Comparison of ENCODE assay signal across 8 cellular contexts in genomic region chrX:100819837-100820666, GRCh38. TPM values are rescaled to one million over a fixed set of nuclear protein-coding genes. Genes with fewer than 3 reads are reported as not detected.
DNase-seq lines count a peak whose midpoint lies in the region; ATAC-seq and TF ChIP-seq lines count a peak whose summit lies in the region.

A gene with protein sequence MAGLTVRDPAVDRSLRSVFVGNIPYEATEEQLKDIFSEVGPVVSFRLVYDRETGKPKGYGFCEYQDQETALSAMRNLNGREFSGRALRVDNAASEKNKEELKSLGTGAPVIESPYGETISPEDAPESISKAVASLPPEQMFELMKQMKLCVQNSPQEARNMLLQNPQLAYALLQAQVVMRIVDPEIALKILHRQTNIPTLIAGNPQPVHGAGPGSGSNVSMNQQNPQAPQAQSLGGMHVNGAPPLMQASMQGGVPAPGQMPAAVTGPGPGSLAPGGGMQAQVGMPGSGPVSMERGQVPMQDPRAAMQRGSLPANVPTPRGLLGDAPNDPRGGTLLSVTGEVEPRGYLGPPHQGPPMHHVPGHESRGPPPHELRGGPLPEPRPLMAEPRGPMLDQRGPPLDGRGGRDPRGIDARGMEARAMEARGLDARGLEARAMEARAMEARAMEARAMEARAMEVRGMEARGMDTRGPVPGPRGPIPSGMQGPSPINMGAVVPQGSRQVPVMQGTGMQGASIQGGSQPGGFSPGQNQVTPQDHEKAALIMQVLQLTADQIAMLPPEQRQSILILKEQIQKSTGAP (plus strand): TSS chrX:100820391. CDS start chrX:100820417, 26 bp downstream.

- peak within 1 kb of the TSS; percentile 77 for H3K27ac ChIP-seq in GM23248
- peak within 1 kb of the TSS; percentile 52; the same call in 1 of the 2 replicates for H3K27ac ChIP-seq in Karpas-422 (ENCODE audit: low read length)

- WGBS in GM23248 (ENCODE audit: low coverage in 1 of 2, low lambda C conversion rate in 2 of 2, missing lambda C conversion rate in 2 of 2), 2 experiments = 0 to 1% methylated on average over 36 to 47 of the region's 49 CpGs

- in situ Hi-C loops in GM23248 (cut with MboI) = no loop called here

- peak within 1 kb of the TSS; percentile 84 for H3K4me3 Mint-ChIP-seq in activated T-helper 1 cell treated with anti-CD3 and anti-CD28 coated beads, Interleukin-12 subunit alpha, Interleukin-12 subunit beta, Interleukin-2, Interleukin-4 antibody, amounts not matched to agents 30 ng/mL and 10 ng/mL and 1 ng/mL, durations not matched to agents 14 hours and 24 hours and 36 hours
- peak within 1 kb of the TSS; percentile 82 for H3K4me3 Mint-ChIP-seq in natural killer cell

- H3K9ac ChIP-seq in GM23248 = peak within 1 kb of the TSS; percentile 82
- peak within 1 kb of the TSS; percentile 77 for H3K9ac ChIP-seq in Karpas-422 (ENCODE audit: low read length)

- peak within 1 kb of the TSS; percentile 78 for H3K4me2 ChIP-seq in GM23248 (ENCODE audit: unreplicated experiment)
- H3K4me2 ChIP-seq in Karpas-422 (ENCODE audit: low read depth, low read length, poor library complexity, severe bottlenecking) = peak within 1 kb of the TSS; percentile 82

- H3K9me3 ChIP-seq in GM23248 (ENCODE audit: low read depth) (no peaks in the 10 kb centered on the region), Karpas-422 (ENCODE audit: low read length) (no peaks in the 10 kb centered on the region)

- peaks cover 9% of the 10 kb centered on the region for H3K79me2 ChIP-seq in GM23248 (ENCODE audit: insufficient read depth)
- peaks cover 14% of the 10 kb centered on the region for H3K79me2 ChIP-seq in Karpas-422 (ENCODE audit: low read length)

- no peaks in the 10 kb centered on the region for H3K27me3 ChIP-seq in GM23248 (replicated peaks; ENCODE audit: insufficient read depth)
- no peaks in the 10 kb centered on the region for H3K27me3 ChIP-seq in Karpas-422 (ENCODE audit: low read length)

- peak within 1 kb of the TSS; percentile 95 for H3K27ac Mint-ChIP-seq in activated T-helper 1 cell treated with anti-CD3 and anti-CD28 coated beads, Interleukin-12 subunit alpha, Interleukin-12 subunit beta, Interleukin-2, Interleukin-4 antibody, amounts not matched to agents 30 ng/mL and 10 ng/mL and 1 ng/mL, durations not matched to agents 14 hours and 24 hours and 36 hours
- H3K27ac Mint-ChIP-seq in natural killer cell = peak within 1 kb of the TSS; percentile 85 to 89

- intact Hi-C loops in activated T-helper 1 cell treated with anti-CD3 and anti-CD28 coated beads, Interleukin-12 subunit alpha, Interleukin-12 subunit beta, Interleukin-2, Interleukin-4 antibody, amounts not matched to agents 30 ng/mL and 10 ng/mL and 1 ng/mL, durations not matched to agents 14 hours and 24 hours and 36 hours (cut with micrococcal nuclease) = loop anchor here (1.0 to 5.0 kb wide), 8 partner anchors 9 to 587 kb away; partner anchors contain the start of genes CENPI, GLA, HNRNPH2 and TIMM8A
- intact Hi-C loops in natural killer cell (cut with micrococcal nuclease) = no loop called here

- peaks cover 3% of the 10 kb centered on the region for H3K27me3 Mint-ChIP-seq in activated T-helper 1 cell treated with anti-CD3 and anti-CD28 coated beads, Interleukin-12 subunit alpha, Interleukin-12 subunit beta, Interleukin-2, Interleukin-4 antibody, amounts not matched to agents 30 ng/mL and 10 ng/mL and 1 ng/mL, durations not matched to agents 14 hours and 24 hours and 36 hours (ENCODE audit: insufficient read depth)
- peaks cover 10 to 19% of the 10 kb centered on the region in 2 donors for H3K27me3 Mint-ChIP-seq in natural killer cell (ENCODE audit: low read depth in 2 of 2)

- DNase-seq in EH (ENCODE audit: low read depth) (peak; percentile 82), GM23248 (peak; percentile 92), Karpas-422 (peak; percentile 94), RPMI7951 (ENCODE audit: low read depth) (peak; percentile 76), fibroblast of mammary gland (ENCODE audit: low read depth) (peak; percentile 79), natural killer cell (peak; percentile 68)
- peak; percentile 74 for DNase-seq in activated T-helper 1 cell treated with anti-CD3 and anti-CD28 coated beads, Interleukin-12 subunit alpha, Interleukin-12 subunit beta, Interleukin-2, Interleukin-4 antibody, amounts not matched to agents 30 ng/mL and 10 ng/mL and 1 ng/mL, durations not matched to agents 14 hours and 24 hours and 36 hours (ENCODE audit: low spot score)
- peak; percentile 61 to 92 (median 78) for DNase-seq in stimulated activated naive CD4-positive, alpha-beta T cell (lab: John Stamatoyannopoulos, UW)

- H4K20me1 ChIP-seq in GM23248 (ENCODE audit: insufficient read depth) (no peaks in the 10 kb centered on the region), Karpas-422 (ENCODE audit: insufficient read depth, low read depth, low read length) (no peaks in the 10 kb centered on the region)

- H3K4me3 ChIP-seq in GM23248 (peak within 1 kb of the TSS; percentile 84), Karpas-422 (ENCODE audit: low read length) (peak within 1 kb of the TSS; percentile 82), fibroblast of mammary gland (ENCODE audit: control insufficient read depth, low read depth, low read length) (peak within 1 kb of the TSS; percentile 85)

- peaks cover 10% of the 10 kb centered on the region; the same call in 1 of the 2 replicates for H3K36me3 ChIP-seq in GM23248 (ENCODE audit: low read depth)
- peaks cover 6% of the 10 kb centered on the region for H3K36me3 ChIP-seq in Karpas-422 (ENCODE audit: insufficient read depth, low read length)

- peaks cover 4% of the 10 kb centered on the region for H3K9me3 Mint-ChIP-seq in activated T-helper 1 cell treated with anti-CD3 and anti-CD28 coated beads, Interleukin-12 subunit alpha, Interleukin-12 subunit beta, Interleukin-2, Interleukin-4 antibody, amounts not matched to agents 30 ng/mL and 10 ng/mL and 1 ng/mL, durations not matched to agents 14 hours and 24 hours and 36 hours
- H3K9me3 Mint-ChIP-seq in natural killer cell = no peaks in the 10 kb centered on the region

- H2AFZ ChIP-seq in GM23248 (peak within 1 kb of the TSS; percentile 96), Karpas-422 (ENCODE audit: low read length) (peak within 1 kb of the TSS; percentile 64)

- H3K36me3 Mint-ChIP-seq in activated T-helper 1 cell treated with anti-CD3 and anti-CD28 coated beads, Interleukin-12 subunit alpha, Interleukin-12 subunit beta, Interleukin-2, Interleukin-4 antibody, amounts not matched to agents 30 ng/mL and 10 ng/mL and 1 ng/mL, durations not matched to agents 14 hours and 24 hours and 36 hours (ENCODE audit: low read depth) = peaks cover 19% of the 10 kb centered on the region
- H3K36me3 Mint-ChIP-seq in natural killer cell = no peaks in the 10 kb centered on the region

- H3K9me2 ChIP-seq in GM23248 (ENCODE audit: insufficient read depth) (no peaks in the 10 kb centered on the region), Karpas-422 (replicated peaks; ENCODE audit: insufficient read depth, low read length) (no peaks in the 10 kb centered on the region)

- TF ChIP-seq CTCF in fibroblast of mammary gland (conservative IDR thresholded peaks at IDR 0.05; ENCODE audit: control insufficient read depth, insufficient read depth, low read depth, low read length) = no peak
- TF ChIP-seq CTCF in natural killer cell (IDR thresholded peaks at IDR 0.05) = no peak

- peak; percentile 96 to 99 (median 96) for ATAC-seq in natural killer cell

- peaks cover 7% of the 10 kb centered on the region for H3K4me1 Mint-ChIP-seq in activated T-helper 1 cell treated with anti-CD3 and anti-CD28 coated beads, Interleukin-12 subunit alpha, Interleukin-12 subunit beta, Interleukin-2, Interleukin-4 antibody, amounts not matched to agents 30 ng/mL and 10 ng/mL and 1 ng/mL, durations not matched to agents 14 hours and 24 hours and 36 hours (ENCODE audit: low read depth)
- peaks cover 6 to 8% of the 10 kb centered on the region in 2 donors for H3K4me1 Mint-ChIP-seq in natural killer cell

- no peaks in the 10 kb centered on the region for H3F3A ChIP-seq in GM23248 (ENCODE audit: insufficient read depth)

- H3K4me1 ChIP-seq in GM23248 (ENCODE audit: insufficient read depth) = no peaks in the 10 kb centered on the region
- peaks cover 11% of the 10 kb centered on the region for H3K4me1 ChIP-seq in Karpas-422 (ENCODE audit: low read length)

RNA-seq across cellular contexts. Expression of the gene that starts here (rescaled TPM):
- 11.8 and 12.3 TPM in 2 replicates for total RNA-seq in GM23248 (2014; rRNA removed; shearing (Covaris generic))
- 15.3 and 15.7 TPM in 2 replicates for polyA plus RNA-seq in GM23248 (2016; fragmentation: Nextera tagmentation; extraction: Ambion mirVana)
- 19.5 and 24.9 TPM in 2 replicates for total RNA-seq in Karpas-422 (2014; rRNA removed; shearing (Covaris generic); ENCODE audit: low replicate concordance)
- 25.9 and 30.3 TPM in 2 replicates for total RNA-seq in RPMI7951 (2014; rRNA removed; shearing (Covaris generic))
- 70.3 and 72.1 TPM in 2 replicates for total RNA-seq in activated T-helper 1 cell treated with anti-CD3 and anti-CD28 coated beads, Interleukin-12 subunit alpha, Interleukin-12 subunit beta, Interleukin-2, Interleukin-4 antibody, amounts not matched to agents 30 ng/mL and 10 ng/mL and 1 ng/mL, durations not matched to agents 14 hours and 24 hours and 36 hours
- 1 to 10 TPM; 6.6 to 9.5 (median 8.3) TPM for total RNA-seq in natural killer cell

Comparison
In these comparisons a context has a peak if more than half of its experiments do, and no peak if none do; other contexts are left out.
1. Peak in every context shown above with its lines: DNase-seq, ATAC-seq, H3K4me3 ChIP-seq and H3K27ac ChIP-seq.